ENCODE assay signal across 2 cellular contexts in the genomic region with DNA sequence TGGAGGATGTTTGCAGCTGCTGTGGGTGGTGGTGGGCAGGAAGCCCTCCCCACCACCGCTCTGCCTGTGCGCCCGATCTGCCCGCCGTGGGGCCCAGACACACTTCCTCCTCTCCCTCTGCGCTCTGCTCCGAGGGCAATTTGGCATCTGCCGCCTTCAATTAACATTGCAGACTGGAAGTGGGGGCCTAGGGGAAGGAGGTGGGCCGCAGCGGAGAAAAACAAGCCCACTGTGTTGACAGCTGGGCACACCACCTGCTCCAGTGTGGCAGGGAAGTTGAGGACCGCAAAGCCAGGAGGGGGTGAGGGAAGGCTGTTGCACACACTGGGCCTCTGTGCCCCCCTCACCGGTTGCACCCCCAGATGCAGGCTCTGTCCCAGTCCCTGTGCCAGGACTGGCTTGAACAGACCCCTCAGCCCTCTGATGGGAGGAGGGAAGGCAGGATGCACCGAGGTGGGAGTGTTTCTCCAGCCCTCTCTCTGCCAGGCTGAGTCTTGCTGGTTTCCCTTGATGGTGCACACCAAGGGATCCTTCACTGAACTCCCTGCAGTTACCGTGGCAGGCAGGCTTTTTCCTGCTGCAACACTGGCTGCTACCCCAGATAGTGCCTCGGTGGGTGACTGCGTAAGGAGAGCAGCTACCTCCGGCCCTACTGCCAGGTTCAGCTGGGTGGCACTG.
TF ChIP-seq lines count a peak whose summit lies in the region.

No MANE protein-coding gene starts in this region.

TF ChIP-seq in SK-N-SH, 30 proteins besides CTCF, POLR2A, EP300 and RAD21 (continued from another document):
- TF ChIP-seq, protein P1, sequence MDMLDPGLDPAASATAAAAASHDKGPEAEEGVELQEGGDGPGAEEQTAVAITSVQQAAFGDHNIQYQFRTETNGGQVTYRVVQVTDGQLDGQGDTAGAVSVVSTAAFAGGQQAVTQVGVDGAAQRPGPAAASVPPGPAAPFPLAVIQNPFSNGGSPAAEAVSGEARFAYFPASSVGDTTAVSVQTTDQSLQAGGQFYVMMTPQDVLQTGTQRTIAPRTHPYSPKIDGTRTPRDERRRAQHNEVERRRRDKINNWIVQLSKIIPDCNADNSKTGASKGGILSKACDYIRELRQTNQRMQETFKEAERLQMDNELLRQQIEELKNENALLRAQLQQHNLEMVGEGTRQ (IDR thresholded peaks at IDR 0.05; ENCODE audit: borderline replicate concordance, low read depth, low read length): no peak
- TF ChIP-seq, protein P2, sequence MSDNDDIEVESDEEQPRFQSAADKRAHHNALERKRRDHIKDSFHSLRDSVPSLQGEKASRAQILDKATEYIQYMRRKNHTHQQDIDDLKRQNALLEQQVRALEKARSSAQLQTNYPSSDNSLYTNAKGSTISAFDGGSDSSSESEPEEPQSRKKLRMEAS (IDR thresholded peaks at IDR 0.05; ENCODE audit: low read depth): no peak
- TF ChIP-seq GABPA (IDR thresholded peaks at IDR 0.05; ENCODE audit: low read depth): no peak

TF ChIP-seq in SK-N-SH treated with all-trans-retinoic acid at 6 μM for 48 hours, 23 proteins besides CTCF, POLR2A, EP300 and RAD21 (continued from another document):
- TF ChIP-seq SNAI2 (CRISPR knock-in tag; IDR thresholded peaks at IDR 0.05) (no peak), TCF4 (CRISPR knock-in tag; IDR thresholded peaks at IDR 0.05; ENCODE audit: borderline replicate concordance) (no peak)
- TF ChIP-seq, protein P3, sequence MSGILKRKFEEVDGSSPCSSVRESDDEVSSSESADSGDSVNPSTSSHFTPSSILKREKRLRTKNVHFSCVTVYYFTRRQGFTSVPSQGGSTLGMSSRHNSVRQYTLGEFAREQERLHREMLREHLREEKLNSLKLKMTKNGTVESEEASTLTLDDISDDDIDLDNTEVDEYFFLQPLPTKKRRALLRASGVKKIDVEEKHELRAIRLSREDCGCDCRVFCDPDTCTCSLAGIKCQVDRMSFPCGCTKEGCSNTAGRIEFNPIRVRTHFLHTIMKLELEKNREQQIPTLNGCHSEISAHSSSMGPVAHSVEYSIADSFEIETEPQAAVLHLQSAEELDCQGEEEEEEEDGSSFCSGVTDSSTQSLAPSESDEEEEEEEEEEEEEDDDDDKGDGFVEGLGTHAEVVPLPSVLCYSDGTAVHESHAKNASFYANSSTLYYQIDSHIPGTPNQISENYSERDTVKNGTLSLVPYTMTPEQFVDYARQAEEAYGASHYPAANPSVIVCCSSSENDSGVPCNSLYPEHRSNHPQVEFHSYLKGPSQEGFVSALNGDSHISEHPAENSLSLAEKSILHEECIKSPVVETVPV (CRISPR knock-in tag; IDR thresholded peaks at IDR 0.05): no peak
